9 cellular contexts compared by ENCODE assay signal in the genomic region with DNA sequence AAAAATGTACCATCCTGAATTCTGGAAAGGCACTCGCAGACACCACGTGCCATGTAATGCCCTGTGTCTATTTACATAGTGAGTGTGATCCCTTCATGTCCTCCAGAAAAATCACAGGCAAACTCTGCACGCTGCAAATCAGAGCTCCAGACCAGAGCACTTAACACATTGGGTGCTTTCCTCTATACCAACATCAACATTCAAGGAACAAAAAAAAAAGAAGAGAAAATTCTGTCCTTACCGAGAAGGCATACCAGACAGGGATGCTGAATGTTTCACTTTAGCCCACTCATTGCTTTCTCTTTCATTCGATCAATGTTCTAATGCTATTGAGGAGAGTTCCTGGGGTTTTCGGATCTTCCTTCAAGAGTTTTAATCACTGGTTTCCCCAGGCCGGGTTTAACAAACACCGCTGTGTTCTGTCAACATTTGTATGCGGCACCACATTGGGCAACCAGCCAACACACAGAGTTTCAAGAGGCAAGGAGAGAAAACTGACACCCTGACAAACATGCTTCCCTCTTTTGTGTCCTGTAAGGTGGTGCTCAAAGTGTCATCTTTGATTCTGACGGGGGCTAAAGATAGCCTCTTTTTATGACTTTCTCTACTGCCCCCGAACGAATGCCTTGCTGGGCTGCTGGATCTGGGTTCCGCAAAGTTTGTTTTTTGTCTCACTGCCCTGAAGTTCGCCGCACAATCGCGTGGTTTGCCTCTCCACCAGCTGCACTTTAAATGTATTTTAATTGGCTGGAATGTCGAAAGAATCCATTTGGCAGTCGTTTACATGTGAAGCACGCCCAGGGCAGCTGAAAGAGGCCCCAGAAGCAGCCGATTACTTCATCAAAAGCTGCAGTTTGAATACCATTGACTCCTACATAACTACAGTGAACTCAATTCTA.
DNase-seq lines count a peak whose midpoint lies in the region; ATAC-seq and TF ChIP-seq lines count a peak whose summit lies in the region.
"Had no signal": no experiment of that assay in that cellular context is flagged by ENCODE, and none has a peak within 500 bp of the region (broad histone marks: within the 10 kb centered on the region; RNA-seq: fewer than 3 reads in every experiment).

No MANE protein-coding gene starts in this region.

- CTCF ChIA-PET in HEK293T (lab: Yijun Ruan, JAX): no interaction called here

- H3K27me3 Mint-ChIP-seq in T-helper 2 cell treated with Interferon-gamma antibody and Interleukin-4, amounts not matched to agents 5 μg/mL and 100 μg/mL, for 36 hours (ENCODE audit: low read depth): peaks cover 2% of the 10 kb centered on the region

- POLR2A ChIA-PET in HEK293T (lab: Yijun Ruan, JAX): interaction anchor here (1.4 kb wide), 1 partner anchor 15 kb away, joined by 3 read pairs; no protein-coding TSS in a partner anchor

- DNase-seq in HEK293T (ENCODE audit: extremely low spot score) (peak; percentile 22), RPMI8226 (peak; percentile 3), glomerular visceral epithelial cell (ENCODE audit: extremely low spot score) (peak; percentile 50), omental fat pad (ENCODE audit: low spot score) (no peak), DMS114 treated with DMSO at 0.1 percent for 48 hours (lab: John Stamatoyannopoulos, UW; ENCODE audit: unreplicated experiment) (no peak)
- DNase-seq in T-helper 2 cell treated with Interferon-gamma antibody and Interleukin-4, amounts not matched to agents 5 μg/mL and 100 μg/mL, for 36 hours (ENCODE audit: low spot score): no peak
- no peak for DNase-seq in NK-92 treated with Interleukin-12 subunit alpha and Interleukin-12 subunit beta, amount 100 ng/mL, for 24 hours (lab: John Stamatoyannopoulos, UW)

- no peak overlapping the region for H3K4me3 Mint-ChIP-seq in T-helper 2 cell treated with Interferon-gamma antibody and Interleukin-4, amounts not matched to agents 5 μg/mL and 100 μg/mL, for 36 hours
- H3K4me3 Mint-ChIP-seq: IgD-negative memory B cell had no signal

- H3K36me3 Mint-ChIP-seq in T-helper 2 cell treated with Interferon-gamma antibody and Interleukin-4, amounts not matched to agents 5 μg/mL and 100 μg/mL, for 36 hours (ENCODE audit: low read depth): no peaks in the 10 kb centered on the region
- H3K36me3 Mint-ChIP-seq: IgD-negative memory B cell had no signal

- H3K27ac Mint-ChIP-seq in T-helper 2 cell treated with Interferon-gamma antibody and Interleukin-4, amounts not matched to agents 5 μg/mL and 100 μg/mL, for 36 hours: no peak overlapping the region
- H3K27ac Mint-ChIP-seq: IgD-negative memory B cell had no signal

- ATAC-seq in omental fat pad (ENCODE audit: low FRiP score): peak; percentile 38
- ATAC-seq in HG03139 (IDR thresholded peaks at IDR 0.05; ENCODE audit: unreplicated experiment): no peak

- no peaks in the 10 kb centered on the region for H3K4me1 Mint-ChIP-seq in T-helper 2 cell treated with Interferon-gamma antibody and Interleukin-4, amounts not matched to agents 5 μg/mL and 100 μg/mL, for 36 hours (ENCODE audit: low read depth)

- H3K9me3 Mint-ChIP-seq in T-helper 2 cell treated with Interferon-gamma antibody and Interleukin-4, amounts not matched to agents 5 μg/mL and 100 μg/mL, for 36 hours: no peaks in the 10 kb centered on the region

- no peak for TF ChIP-seq CTCF in omental fat pad (IDR thresholded peaks at IDR 0.05)

TF ChIP-seq in HEK293T, 16 proteins besides CTCF, POLR2A, EP300 and RAD21:
- TF ChIP-seq ARNT (IDR thresholded peaks at IDR 0.05) (no peak), FOXA1 (IDR thresholded peaks at IDR 0.05) (no peak), SUZ12 (IDR thresholded peaks at IDR 0.05) (no peak), CTBP1 (IDR thresholded peaks at IDR 0.05; ENCODE audit: borderline replicate concordance) (no peak), ZNF384 (IDR thresholded peaks at IDR 0.05) (no peak), TARDBP (IDR thresholded peaks at IDR 0.05) (no peak), BHLHE40 (IDR thresholded peaks at IDR 0.05; ENCODE audit: borderline replicate concordance) (no peak), FOXM1 (IDR thresholded peaks at IDR 0.05; ENCODE audit: borderline replicate concordance) (no peak), L3MBTL2 (conservative IDR thresholded peaks at IDR 0.05) (no peak; the same call in 1 of the 2 replicates)
- TF ChIP-seq, protein P1, sequence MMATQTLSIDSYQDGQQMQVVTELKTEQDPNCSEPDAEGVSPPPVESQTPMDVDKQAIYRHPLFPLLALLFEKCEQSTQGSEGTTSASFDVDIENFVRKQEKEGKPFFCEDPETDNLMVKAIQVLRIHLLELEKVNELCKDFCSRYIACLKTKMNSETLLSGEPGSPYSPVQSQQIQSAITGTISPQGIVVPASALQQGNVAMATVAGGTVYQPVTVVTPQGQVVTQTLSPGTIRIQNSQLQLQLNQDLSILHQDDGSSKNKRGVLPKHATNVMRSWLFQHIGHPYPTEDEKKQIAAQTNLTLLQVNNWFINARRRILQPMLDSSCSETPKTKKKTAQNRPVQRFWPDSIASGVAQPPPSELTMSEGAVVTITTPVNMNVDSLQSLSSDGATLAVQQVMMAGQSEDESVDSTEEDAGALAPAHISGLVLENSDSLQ (IDR thresholded peaks at IDR 0.05): no peak

Comparison
In these comparisons a context has a peak if more than half of its experiments do, and no peak if none do; other contexts are left out.
1. DNase-seq: peak in HEK293T (single experiment), RPMI8226 (single experiment) and glomerular visceral epithelial cell (single experiment); none in omental fat pad (single experiment), DMS114 treated with DMSO at 0.1 percent for 48 hours (single experiment), T-helper 2 cell treated with Interferon-gamma antibody and Interleukin-4, amounts not matched to agents 5 μg/mL and 100 μg/mL, for 36 hours (single experiment) and NK-92 treated with Interleukin-12 subunit alpha and Interleukin-12 subunit beta, amount 100 ng/mL, for 24 hours (single experiment).